8 cellular contexts compared by ENCODE assay signal in the genomic region with DNA sequence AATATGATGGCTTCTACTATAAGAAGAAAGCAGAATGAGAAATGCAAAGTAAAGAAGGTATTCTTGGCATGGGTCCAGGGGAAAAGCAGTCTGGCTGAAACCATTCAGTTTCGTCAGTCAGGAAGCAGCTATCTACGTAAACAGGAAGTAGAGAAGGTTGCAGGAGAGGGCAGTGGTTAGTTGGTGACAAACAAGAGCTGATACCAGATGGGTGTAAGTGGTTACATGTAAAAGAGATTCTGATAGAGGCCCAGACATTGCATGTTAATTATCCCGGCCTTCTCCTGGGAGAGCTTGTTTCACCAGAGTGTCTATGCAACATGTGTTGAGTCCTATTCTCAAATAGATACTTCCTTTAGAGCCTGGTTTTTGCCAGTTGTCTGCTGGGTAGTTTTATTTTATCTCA. TPM values are rescaled to one million over a fixed set of nuclear protein-coding genes. Genes with fewer than 3 reads are reported as not detected.
DNase-seq lines count a peak whose midpoint lies in the region; ATAC-seq and TF ChIP-seq lines count a peak whose summit lies in the region.

No MANE protein-coding gene starts in this region.

- no peaks in the 10 kb centered on the region for H3K27me3 ChIP-seq in CD4-positive, CD25-positive, alpha-beta regulatory T cell (ENCODE audit: control insufficient read depth, insufficient read depth, low read length)
- H3K27me3 ChIP-seq in Peyer's patch (no peaks in the 10 kb centered on the region), liver (ENCODE audit: control insufficient read depth in 4 of 4, insufficient read depth in 4 of 4, low read length in 3 of 4) (no peaks in the 10 kb centered on the region)

- WGBS in liver, result 20% methylated on average over 3 of the region's 3 CpGs

- H3K9ac ChIP-seq in liver (ENCODE audit: low read depth in 1 of 2, low read length in 2 of 2), result peak overlapping the region in 1 of 2 donors; percentile 11

- H3K27ac Mint-ChIP-seq in CD4-positive, CD25-positive, alpha-beta regulatory T cell, result peak overlapping the region; percentile 76 to 94 (median 92)
- peak overlapping the region; percentile 24 to 83 for H3K27ac Mint-ChIP-seq in activated naive CD4-positive, alpha-beta T cell treated with anti-CD3 and anti-CD28 coated beads, Interleukin-2, amount 50 U/mL, for 72 hours
- peak overlapping the region; percentile 86 for H3K27ac Mint-ChIP-seq in stimulated activated naive CD8-positive, alpha-beta T cell treated with anti-CD3 and anti-CD28 coated beads, Interleukin-15, Interleukin-2, amounts not matched to agents 100 ng/mL and 50 ng/mL, for 24 hours

- TF ChIP-seq RAD21 in liver (IDR thresholded peaks at IDR 0.05), result peak; percentile 47 to 64

- DNase-seq in CD4-positive, CD25-positive, alpha-beta regulatory T cell, result peak; percentile 59 to 89 (median 88)
- DNase-seq in Peyer's patch (peak in 2 of 3 donors; percentile 59 to 82), NCI-H146 (lab: John Stamatoyannopoulos, UW) (no peak)
- peak in 1 of 2 donors; percentile 42 for DNase-seq in activated naive CD4-positive, alpha-beta T cell treated with anti-CD3 and anti-CD28 coated beads, Interleukin-2, amount 50 U/mL, for 72 hours (ENCODE audit: low spot score in 2 of 2)

- TF ChIP-seq CTCF in Peyer's patch (IDR thresholded peaks at IDR 0.05) (no peak), liver (IDR thresholded peaks at IDR 0.05; ENCODE audit: low read depth, low read length, missing input control) (no peak)

- H3K4me3 ChIP-seq in CD4-positive, CD25-positive, alpha-beta regulatory T cell (ENCODE audit: low read depth, low read length), result peak overlapping the region; percentile 71
- H3K4me3 ChIP-seq in Peyer's patch, result no peak overlapping the region
- no peak overlapping the region for H3K4me3 ChIP-seq in liver (ENCODE audit: low read depth in 1 of 3, low read length in 3 of 3)

- H3K36me3 Mint-ChIP-seq in CD4-positive, CD25-positive, alpha-beta regulatory T cell, result peaks cover 27% of the 10 kb centered on the region
- peaks cover 32 to 61% of the 10 kb centered on the region in 2 donors for H3K36me3 Mint-ChIP-seq in activated naive CD4-positive, alpha-beta T cell treated with anti-CD3 and anti-CD28 coated beads, Interleukin-2, amount 50 U/mL, for 72 hours
- peaks cover 65% of the 10 kb centered on the region for H3K36me3 Mint-ChIP-seq in stimulated activated naive CD8-positive, alpha-beta T cell treated with anti-CD3 and anti-CD28 coated beads, Interleukin-15, Interleukin-2, amounts not matched to agents 100 ng/mL and 50 ng/mL, for 24 hours (ENCODE audit: low read depth)

- no peaks in the 10 kb centered on the region for H3K9me3 ChIP-seq in CD4-positive, CD25-positive, alpha-beta regulatory T cell (ENCODE audit: control insufficient read depth in 2 of 2, low read length in 2 of 2)
- H3K9me3 ChIP-seq in Peyer's patch (no peaks in the 10 kb centered on the region), liver (ENCODE audit: control insufficient read depth in 4 of 4, low read length in 3 of 4) (no peaks in the 10 kb centered on the region)

- peaks cover 17 to 72% (median 49%) of the 10 kb centered on the region in 4 donors for H3K4me1 Mint-ChIP-seq in CD4-positive, CD25-positive, alpha-beta regulatory T cell
- peaks cover 40% of the 10 kb centered on the region for H3K4me1 Mint-ChIP-seq in stimulated activated naive CD8-positive, alpha-beta T cell treated with anti-CD3 and anti-CD28 coated beads, Interleukin-15, Interleukin-2, amounts not matched to agents 100 ng/mL and 50 ng/mL, for 24 hours (ENCODE audit: low read depth)

- H3K27ac ChIP-seq in CD4-positive, CD25-positive, alpha-beta regulatory T cell (ENCODE audit: insufficient read depth, low read length, poor library complexity, severe bottlenecking), result peak overlapping the region; percentile 75
- H3K27ac ChIP-seq in Peyer's patch (peak overlapping the region; percentile 46 to 81 (median 68)), liver (ENCODE audit: low read depth in 1 of 2, low read length in 2 of 2) (peak overlapping the region; percentile 78 to 80)

- ATAC-seq in CD4-positive, CD25-positive, alpha-beta regulatory T cell (ENCODE audit: low read depth in 2 of 2), result peak; percentile 97 to 98
- ATAC-seq in GM19328 (IDR thresholded peaks at IDR 0.05; ENCODE audit: unreplicated experiment), result peak; percentile 99
- ATAC-seq in HG03442 (IDR thresholded peaks at IDR 0.05; ENCODE audit: unreplicated experiment), result peak; percentile 98
- peak; percentile 94 to 96 for ATAC-seq in activated naive CD4-positive, alpha-beta T cell treated with anti-CD3 and anti-CD28 coated beads, Interleukin-2, amount 50 U/mL, for 72 hours

- TF ChIP-seq POLR2A in Peyer's patch (IDR thresholded peaks at IDR 0.05), result peak in 1 of 2 donors; percentile 15

- H3K36me3 ChIP-seq in CD4-positive, CD25-positive, alpha-beta regulatory T cell (ENCODE audit: control insufficient read depth, insufficient read depth, low read length), result no peaks in the 10 kb centered on the region
- H3K36me3 ChIP-seq in Peyer's patch (no peaks in the 10 kb centered on the region), liver (ENCODE audit: control insufficient read depth in 4 of 4, insufficient read depth in 3 of 4, low read depth in 1 of 4, low read length in 3 of 4) (no peaks in the 10 kb centered on the region)

- peaks cover 37% of the 10 kb centered on the region for H3K4me1 ChIP-seq in CD4-positive, CD25-positive, alpha-beta regulatory T cell (ENCODE audit: control insufficient read depth, insufficient read depth, low read length, poor library complexity, severe bottlenecking)
- H3K4me1 ChIP-seq in Peyer's patch, result peaks cover 0 to 16% (median 2%) of the 10 kb centered on the region in 4 donors
- peaks cover 2 to 26% (median 16%) of the 10 kb centered on the region in 4 donors for H3K4me1 ChIP-seq in liver (ENCODE audit: control insufficient read depth in 4 of 4, insufficient read depth in 4 of 4, low read length in 3 of 4)

- H3K27me3 Mint-ChIP-seq in CD4-positive, CD25-positive, alpha-beta regulatory T cell, result no peaks in the 10 kb centered on the region
- H3K27me3 Mint-ChIP-seq in stimulated activated naive CD8-positive, alpha-beta T cell treated with anti-CD3 and anti-CD28 coated beads, Interleukin-15, Interleukin-2, amounts not matched to agents 100 ng/mL and 50 ng/mL, for 24 hours, result no peaks in the 10 kb centered on the region

- peak overlapping the region; percentile 30 to 73 (median 46) for H3K4me3 Mint-ChIP-seq in CD4-positive, CD25-positive, alpha-beta regulatory T cell
- peak overlapping the region; percentile 39 for H3K4me3 Mint-ChIP-seq in stimulated activated naive CD8-positive, alpha-beta T cell treated with anti-CD3 and anti-CD28 coated beads, Interleukin-15, Interleukin-2, amounts not matched to agents 100 ng/mL and 50 ng/mL, for 24 hours

- H3K9me3 Mint-ChIP-seq in CD4-positive, CD25-positive, alpha-beta regulatory T cell, result peaks cover 0 to 21% (median 0%) of the 10 kb centered on the region in 7 donors
- H3K9me3 Mint-ChIP-seq in activated naive CD4-positive, alpha-beta T cell treated with anti-CD3 and anti-CD28 coated beads, Interleukin-2, amount 50 U/mL, for 72 hours, result peaks cover 30 to 33% of the 10 kb centered on the region in 2 donors
- peaks cover 41% of the 10 kb centered on the region for H3K9me3 Mint-ChIP-seq in stimulated activated naive CD8-positive, alpha-beta T cell treated with anti-CD3 and anti-CD28 coated beads, Interleukin-15, Interleukin-2, amounts not matched to agents 100 ng/mL and 50 ng/mL, for 24 hours

TF ChIP-seq in liver, 16 proteins besides CTCF, POLR2A, EP300 and RAD21 (continues in another document):
- TF ChIP-seq HNF4A (conservative IDR thresholded peaks at IDR 0.05) (peak; percentile 28 to 29), FOXA1 (IDR thresholded peaks at IDR 0.05) (peak; percentile 31), TAF1 (conservative IDR thresholded peaks at IDR 0.05) (peak; percentile 46), NR2F2 (IDR thresholded peaks at IDR 0.05) (no peak), YY1 (IDR thresholded peaks at IDR 0.05) (peak; percentile 41), FOXA2 (IDR thresholded peaks at IDR 0.05) (peak; percentile 59)
- TF ChIP-seq, protein P1, sequence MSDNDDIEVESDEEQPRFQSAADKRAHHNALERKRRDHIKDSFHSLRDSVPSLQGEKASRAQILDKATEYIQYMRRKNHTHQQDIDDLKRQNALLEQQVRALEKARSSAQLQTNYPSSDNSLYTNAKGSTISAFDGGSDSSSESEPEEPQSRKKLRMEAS (IDR thresholded peaks at IDR 0.05), result peak; percentile 87
- TF ChIP-seq, protein P2, sequence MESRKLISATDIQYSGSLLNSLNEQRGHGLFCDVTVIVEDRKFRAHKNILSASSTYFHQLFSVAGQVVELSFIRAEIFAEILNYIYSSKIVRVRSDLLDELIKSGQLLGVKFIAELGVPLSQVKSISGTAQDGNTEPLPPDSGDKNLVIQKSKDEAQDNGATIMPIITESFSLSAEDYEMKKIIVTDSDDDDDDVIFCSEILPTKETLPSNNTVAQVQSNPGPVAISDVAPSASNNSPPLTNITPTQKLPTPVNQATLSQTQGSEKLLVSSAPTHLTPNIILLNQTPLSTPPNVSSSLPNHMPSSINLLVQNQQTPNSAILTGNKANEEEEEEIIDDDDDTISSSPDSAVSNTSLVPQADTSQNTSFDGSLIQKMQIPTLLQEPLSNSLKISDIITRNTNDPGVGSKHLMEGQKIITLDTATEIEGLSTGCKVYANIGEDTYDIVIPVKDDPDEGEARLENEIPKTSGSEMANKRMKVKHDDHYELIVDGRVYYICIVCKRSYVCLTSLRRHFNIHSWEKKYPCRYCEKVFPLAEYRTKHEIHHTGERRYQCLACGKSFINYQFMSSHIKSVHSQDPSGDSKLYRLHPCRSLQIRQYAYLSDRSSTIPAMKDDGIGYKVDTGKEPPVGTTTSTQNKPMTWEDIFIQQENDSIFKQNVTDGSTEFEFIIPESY (IDR thresholded peaks at IDR 0.05), result no peak
- TF ChIP-seq, protein P3, sequence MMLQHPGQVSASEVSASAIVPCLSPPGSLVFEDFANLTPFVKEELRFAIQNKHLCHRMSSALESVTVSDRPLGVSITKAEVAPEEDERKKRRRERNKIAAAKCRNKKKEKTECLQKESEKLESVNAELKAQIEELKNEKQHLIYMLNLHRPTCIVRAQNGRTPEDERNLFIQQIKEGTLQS (IDR thresholded peaks at IDR 0.05), result no peak

RNA-seq across cellular contexts. Expression of a gene that starts 58.4 kb away (rescaled TPM):
- total RNA-seq in CD4-positive, CD25-positive, alpha-beta regulatory T cell, result 190 TPM
- polyA plus RNA-seq in CD4-positive, CD25-positive, alpha-beta regulatory T cell, result 100 to 1,000 TPM; 163 to 224 (median 195) TPM
- 100 to 1,000 TPM in 1 of 4 donors, 10 to 100 TPM in 3; 61.9 to 117 (median 83.2) TPM for total RNA-seq in Peyer's patch
- total RNA-seq in activated naive CD4-positive, alpha-beta T cell treated with anti-CD3 and anti-CD28 coated beads, Interleukin-2, amount 50 U/mL, for 72 hours, result 100 to 1,000 TPM; 234 to 281 TPM
- 10 to 100 TPM; 76.5 to 84.5 TPM for total RNA-seq in liver
- 100 to 1,000 TPM in 1 of 2 donors, 10 to 100 TPM in 1; 84.9 to 191 TPM for polyA plus RNA-seq in liver
